25 cellular contexts compared by ENCODE assay signal in genomic region chr5:34611829-34612415, GRCh38. TPM values are rescaled to one million over a fixed set of nuclear protein-coding genes. Genes with fewer than 3 reads are reported as not detected.
"Had no signal": no experiment of that assay in that cellular context is flagged by ENCODE, and none has a peak within 500 bp of the region (broad histone marks: within the 10 kb centered on the region; RNA-seq: fewer than 3 reads in every experiment).

No MANE protein-coding gene starts in this region.

- H3K27ac ChIP-seq: colonic mucosa, heart left ventricle, neutrophil, ovary, suprapubic skin, thyroid gland had no signal

- ATAC-seq: heart left ventricle; left colon; left ventricle myocardium superior; naive thymus-derived CD4-positive, alpha-beta T cell; right cardiac atrium; stimulated activated effector memory CD8-positive, alpha-beta T cell treated with anti-CD3 and anti-CD28 coated beads, Interleukin-12 subunit alpha, Interleukin-12 subunit beta, amount 100 ng/mL, for 72 hours; stimulated activated naive CD8-positive, alpha-beta T cell treated with anti-CD3 and anti-CD28 coated beads, Interleukin-15, Interleukin-2, amounts not matched to agents 100 U/mL and 50 U/mL, for 24 hours had no signal

- H3K4me3 Mint-ChIP-seq: endodermal cell; naive thymus-derived CD4-positive, alpha-beta T cell; nephron progenitor cell; stimulated activated effector memory CD8-positive, alpha-beta T cell treated with anti-CD3 and anti-CD28 coated beads, Interleukin-12 subunit alpha, Interleukin-12 subunit beta, amount 100 ng/mL, for 72 hours; type B pancreatic cell had no signal

- FAIRE-seq: endothelial cell of umbilical vein, urothelium cell line had no signal

- H3K9me3 ChIP-seq: colonic mucosa, heart left ventricle, neutrophil, ovary, suprapubic skin, thyroid gland had no signal

- H3K36me3 ChIP-seq: colonic mucosa, heart left ventricle, neutrophil, ovary, suprapubic skin, thyroid gland had no signal

- H3K4me3 ChIP-seq: colonic mucosa, heart left ventricle, lung, ovary, suprapubic skin, thyroid gland had no signal

- H3K36me3 Mint-ChIP-seq: naive thymus-derived CD4-positive, alpha-beta T cell; stimulated activated effector memory CD8-positive, alpha-beta T cell treated with anti-CD3 and anti-CD28 coated beads, Interleukin-12 subunit alpha, Interleukin-12 subunit beta, amount 100 ng/mL, for 72 hours; type B pancreatic cell had no signal

- H3K9me3 Mint-ChIP-seq: endodermal cell; nephron progenitor cell; stimulated activated effector memory CD8-positive, alpha-beta T cell treated with anti-CD3 and anti-CD28 coated beads, Interleukin-12 subunit alpha, Interleukin-12 subunit beta, amount 100 ng/mL, for 72 hours; type B pancreatic cell had no signal

- H3K27ac Mint-ChIP-seq: endodermal cell; naive thymus-derived CD4-positive, alpha-beta T cell; nephron progenitor cell; progenitor cell of endocrine pancreas; stimulated activated effector memory CD8-positive, alpha-beta T cell treated with anti-CD3 and anti-CD28 coated beads, Interleukin-12 subunit alpha, Interleukin-12 subunit beta, amount 100 ng/mL, for 72 hours; type B pancreatic cell had no signal

- H3K4me1 Mint-ChIP-seq: naive thymus-derived CD4-positive, alpha-beta T cell; stimulated activated effector memory CD8-positive, alpha-beta T cell treated with anti-CD3 and anti-CD28 coated beads, Interleukin-12 subunit alpha, Interleukin-12 subunit beta, amount 100 ng/mL, for 72 hours had no signal

- H3K4me1 ChIP-seq: colonic mucosa had no signal

- DNase-seq: colonic mucosa; effector CD4-positive, alpha-beta T cell; endodermal cell; erythroblast; foreskin melanocyte; heart left ventricle; hippocampal formation; left colon; left ventricle myocardium superior; naive thymus-derived CD4-positive, alpha-beta T cell; nephron progenitor cell; ovary; right cardiac atrium; stimulated activated CD4-positive, alpha-beta T cell treated with anti-CD3 and anti-CD28 coated beads, Interleukin-4, amount 100 ng/mL, for 1 hour; stimulated activated CD8-positive, alpha-beta memory T cell treated with anti-CD3 and anti-CD28 coated beads, Interleukin-4, amount 100 ng/mL, for 48 hours; stimulated activated naive CD8-positive, alpha-beta T cell treated with anti-CD3 and anti-CD28 coated beads, Interleukin-15, Interleukin-2, amounts not matched to agents 100 U/mL and 50 U/mL, for 24 hours; thyroid gland had no signal

- H3K27me3 Mint-ChIP-seq: type B pancreatic cell had no signal

- H3K27me3 ChIP-seq: colonic mucosa, heart left ventricle, neutrophil, ovary, suprapubic skin, thyroid gland had no signal

RNA-seq across cellular contexts. Expression of gene RAI14, which starts 44.2 kb away (rescaled TPM):
- polyA plus RNA-seq: naive thymus-derived CD4-positive, alpha-beta T cell had no signal
